19 cellular contexts compared by ENCODE assay signal in the genomic region with DNA sequence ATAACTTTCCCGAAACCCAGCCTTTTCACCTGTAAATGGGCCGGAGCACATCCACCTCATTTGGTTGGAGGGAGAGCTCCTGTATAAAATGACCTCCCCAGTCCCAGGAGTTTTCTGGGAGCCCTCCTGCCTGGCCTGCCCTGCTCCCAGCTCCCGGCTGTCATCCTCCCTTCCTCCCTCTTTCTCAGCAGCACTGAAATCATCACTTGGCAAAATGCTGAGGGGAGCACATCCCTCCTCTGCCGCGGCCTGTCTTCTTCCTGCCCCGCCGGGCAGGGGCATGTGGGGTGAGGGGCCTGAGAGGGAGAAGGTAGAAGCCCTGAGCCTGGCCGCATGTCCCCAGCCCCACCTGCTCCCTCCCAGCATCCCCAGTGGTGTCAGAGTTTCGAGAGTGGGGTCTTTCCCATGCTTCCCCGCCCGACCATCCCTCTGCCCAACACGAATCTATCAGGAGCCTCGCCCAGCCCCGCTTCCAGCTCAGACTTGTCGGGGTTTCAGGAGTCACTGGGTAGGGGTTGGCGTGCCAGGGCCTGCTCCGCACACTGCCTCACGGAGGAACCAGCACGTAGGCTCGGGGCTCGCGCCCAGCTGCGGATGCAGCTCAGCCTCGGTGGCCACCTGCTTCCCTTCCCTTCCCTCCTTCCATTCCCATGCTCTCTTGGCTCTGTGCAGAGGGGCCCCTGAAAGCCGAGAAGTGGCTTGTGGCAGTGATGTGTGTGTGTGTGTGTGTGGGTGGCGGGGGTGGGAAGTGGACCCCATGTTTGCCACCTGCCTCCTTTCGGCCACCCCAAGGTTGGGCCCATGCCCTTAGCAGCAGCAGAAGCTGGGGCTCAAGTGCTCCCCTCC. TPM values are rescaled to one million over a fixed set of nuclear protein-coding genes. Genes with fewer than 3 reads are reported as not detected.
DNase-seq lines count a peak whose midpoint lies in the region; ATAC-seq and TF ChIP-seq lines count a peak whose summit lies in the region.
"Had no signal": no experiment of that assay in that cellular context is flagged by ENCODE, and none has a peak within 500 bp of the region (broad histone marks: within the 10 kb centered on the region; RNA-seq: fewer than 3 reads in every experiment).

No MANE protein-coding gene starts in this region.

- H3K4me1 Mint-ChIP-seq in natural killer cell (peaks cover 50 to 76% of the 10 kb centered on the region in 2 donors), WTC11 (peaks cover 86% of the 10 kb centered on the region)
- H3K4me1 Mint-ChIP-seq in natural killer cell treated with Interleukin-12 subunit alpha and Interleukin-12 subunit beta and Interleukin-15 and Interleukin-18, amount 100 ng/mL, for 72 hours (ENCODE audit: low read depth in 2 of 2) = peaks cover 43% of the 10 kb centered on the region in 2 donors

- no peaks in the 10 kb centered on the region for H3K27me3 ChIP-seq in ovary
- H3K27me3 ChIP-seq: heart left ventricle, sigmoid colon, transverse colon had no signal

- H3K36me3 Mint-ChIP-seq in natural killer cell (no peaks in the 10 kb centered on the region), WTC11 (no peaks in the 10 kb centered on the region)
- H3K36me3 Mint-ChIP-seq in natural killer cell treated with Interleukin-12 subunit alpha and Interleukin-12 subunit beta and Interleukin-15 and Interleukin-18, amount 100 ng/mL, for 72 hours = no peaks in the 10 kb centered on the region
- H3K36me3 Mint-ChIP-seq: CD8-positive, alpha-beta T cell had no signal

- peaks cover 2% of the 10 kb centered on the region for H3K4me1 ChIP-seq in ovary (ENCODE audit: insufficient read depth)
- H3K4me1 ChIP-seq: sigmoid colon had no signal

- H3K27me3 Mint-ChIP-seq in natural killer cell (ENCODE audit: low read depth in 2 of 2) (peaks cover 40 to 46% of the 10 kb centered on the region in 2 donors), WTC11 (ENCODE audit: low read depth) (no peaks in the 10 kb centered on the region)
- H3K27me3 Mint-ChIP-seq in natural killer cell treated with Interleukin-12 subunit alpha and Interleukin-12 subunit beta and Interleukin-15 and Interleukin-18, amount 100 ng/mL, for 72 hours = peaks cover 28 to 30% of the 10 kb centered on the region in 2 donors

- TF ChIP-seq POLR2A in lower leg skin (IDR thresholded peaks at IDR 0.05) (no peak), ovary (IDR thresholded peaks at IDR 0.05) (no peak)

- no peak overlapping the region for H3K27ac ChIP-seq in ovary
- H3K27ac ChIP-seq: coronary artery, heart left ventricle, sigmoid colon, transverse colon had no signal

- no peak for TF ChIP-seq CTCF in natural killer cell (IDR thresholded peaks at IDR 0.05)
- no peak for TF ChIP-seq CTCF in WTC11 (IDR thresholded peaks at IDR 0.05)
- TF ChIP-seq CTCF in lower leg skin (IDR thresholded peaks at IDR 0.05) = no peak
- no peak for TF ChIP-seq CTCF in ovary (IDR thresholded peaks at IDR 0.05)

- DNase-seq in natural killer cell = no peak
- DNase-seq in natural killer cell treated with Interleukin-12 subunit alpha and Interleukin-12 subunit beta and Interleukin-15 and Interleukin-18, amount 100 ng/mL, for 72 hours (ENCODE audit: low spot score) = no peak
- DNase-seq in WTC11 (ENCODE audit: low spot score) = no peak
- DNase-seq in lower leg skin (ENCODE audit: low spot score in 2 of 2) = peak; percentile 76 to 93
- DNase-seq in ovary = no peak
- DNase-seq in activated T-cell treated with anti-CD3 and anti-CD28 coated beads for 4 hours = no peak
- no peak for DNase-seq in NCI-H1092 treated with DMSO at 0.1 percent for 48 hours (lab: John Stamatoyannopoulos, UW)
- DNase-seq: activated CD8-positive, alpha-beta memory T cell treated with anti-CD3 and anti-CD28 coated beads for 24 hours; H7; heart left ventricle; NCI-H446 treated with DMSO at 0.1 percent for 48 hours; PC-3; sigmoid colon; stimulated activated CD4-positive, alpha-beta T cell treated with anti-CD3 and anti-CD28 coated beads, Interleukin-2, amount 100 ng/mL, for 48 hours; transverse colon had no signal

- H3K27ac Mint-ChIP-seq in natural killer cell (peak overlapping the region in 1 of 2 donors; percentile 73), WTC11 (peak overlapping the region; percentile 70)
- peak overlapping the region in 1 of 2 donors; percentile 38 for H3K27ac Mint-ChIP-seq in natural killer cell treated with Interleukin-12 subunit alpha and Interleukin-12 subunit beta and Interleukin-15 and Interleukin-18, amount 100 ng/mL, for 72 hours
- H3K27ac Mint-ChIP-seq: CD8-positive, alpha-beta T cell had no signal

- POLR2A ChIA-PET in WTC11 (lab: Charles Lee) = no interaction called here

- ATAC-seq in natural killer cell (no peak), WTC11 (no peak), GM19463 (IDR thresholded peaks at IDR 0.05; ENCODE audit: unreplicated experiment) (no peak)
- no peak for ATAC-seq in natural killer cell treated with Interleukin-12 subunit alpha and Interleukin-12 subunit beta and Interleukin-15 and Interleukin-18, amount 100 ng/mL, for 72 hours
- ATAC-seq: heart left ventricle, PC-3 had no signal

- H3K4me3 ChIP-seq in lower leg skin (ENCODE audit: low read depth, poor library complexity, severe bottlenecking) (no peak overlapping the region), ovary (no peak overlapping the region)
- H3K4me3 ChIP-seq: coronary artery, GM12878, heart left ventricle, sigmoid colon, transverse colon had no signal

- no peak for TF ChIP-seq EP300 in ovary (IDR thresholded peaks at IDR 0.05)

- 49 to 59% methylated on average over 27 of the region's 27 CpGs for WGBS in lower leg skin, 2 donors
- WGBS in ovary, 3 donors = 84 to 92% (median 87%) methylated on average over 27 of the region's 27 CpGs

- H3K9me3 ChIP-seq in ovary = no peaks in the 10 kb centered on the region
- H3K9me3 ChIP-seq: heart left ventricle, transverse colon had no signal

- H3K4me3 Mint-ChIP-seq in natural killer cell = peak overlapping the region; percentile 77
- H3K4me3 Mint-ChIP-seq in natural killer cell treated with Interleukin-12 subunit alpha and Interleukin-12 subunit beta and Interleukin-15 and Interleukin-18, amount 100 ng/mL, for 72 hours = no peak overlapping the region
- H3K4me3 Mint-ChIP-seq in WTC11 = no peak overlapping the region
- H3K4me3 Mint-ChIP-seq: CD8-positive, alpha-beta T cell had no signal

- CTCF ChIA-PET in WTC11 (lab: Charles Lee) = interaction anchor here (0.7 to 9.0 kb wide), 8 partner anchors 10 to 67 kb away, joined by 3 to 66 read pairs (median 5); a partner anchor contains a TSS

- H3K9me3 Mint-ChIP-seq in natural killer cell (no peaks in the 10 kb centered on the region), WTC11 (no peaks in the 10 kb centered on the region)
- no peaks in the 10 kb centered on the region for H3K9me3 Mint-ChIP-seq in natural killer cell treated with Interleukin-12 subunit alpha and Interleukin-12 subunit beta and Interleukin-15 and Interleukin-18, amount 100 ng/mL, for 72 hours
- H3K9me3 Mint-ChIP-seq: CD8-positive, alpha-beta T cell had no signal

- H3K36me3 ChIP-seq in ovary = no peaks in the 10 kb centered on the region
- H3K36me3 ChIP-seq: heart left ventricle, sigmoid colon, transverse colon had no signal

- intact Hi-C loops in natural killer cell (cut with micrococcal nuclease) (loop anchor here (2.0 kb wide), 1 partner anchor 37 kb away; a partner anchor contains a TSS), lower leg skin (cut with DNase I; ENCODE audit: low total_unique reads) (no loop called here), ovary (cut with DNase I) (no loop called here)

TF ChIP-seq in WTC11, 78 proteins besides CTCF, POLR2A, EP300 and RAD21:
- TF ChIP-seq ZNF263 (CRISPR knock-in tag; IDR thresholded peaks at IDR 0.05; ENCODE audit: low read depth) (peak; percentile 71; the same call in 1 of the 2 replicates), GABPB1 (CRISPR knock-in tag; IDR thresholded peaks at IDR 0.05) (no peak)

RNA-seq across cellular contexts. Expression of a gene that starts 37.1 kb away (rescaled TPM):
- total RNA-seq in natural killer cell (10 to 100 TPM in 1 of 3 donors, 1 to 10 TPM in 2; 5.8 to 18.8 (median 7.8) TPM), WTC11 (2021) (68.4 to 86.2 TPM (median 69.5 TPM) in 3 replicates), lower leg skin (100 to 1,000 TPM; 111 to 142 (median 130) TPM), ovary (10 to 100 TPM in 1 of 7 donors, 1 to 10 TPM in 6; 1.5 to 12.1 (median 6.3) TPM)
- total RNA-seq in natural killer cell treated with Interleukin-12 subunit alpha and Interleukin-12 subunit beta and Interleukin-15 and Interleukin-18, amount 100 ng/mL, for 72 hours = 1 to 10 TPM; 2.3 to 2.6 TPM
- polyA plus RNA-seq in ovary = 1 to 10 TPM; 3.8 to 4.2 TPM

Comparison
In these comparisons a context has a peak if more than half of its experiments do, and no peak if none do; other contexts are left out.
1. DNase-seq: peak in lower leg skin (2 of 2); none in natural killer cell (single experiment), natural killer cell treated with Interleukin-12 subunit alpha and Interleukin-12 subunit beta and Interleukin-15 and Interleukin-18, amount 100 ng/mL, for 72 hours (single experiment), WTC11 (single experiment), ovary (0 of 5), activated T-cell treated with anti-CD3 and anti-CD28 coated beads for 4 hours (single experiment) and NCI-H1092 treated with DMSO at 0.1 percent for 48 hours (single experiment).